ENCODE assay signal across 27 cellular contexts in the genomic region with DNA sequence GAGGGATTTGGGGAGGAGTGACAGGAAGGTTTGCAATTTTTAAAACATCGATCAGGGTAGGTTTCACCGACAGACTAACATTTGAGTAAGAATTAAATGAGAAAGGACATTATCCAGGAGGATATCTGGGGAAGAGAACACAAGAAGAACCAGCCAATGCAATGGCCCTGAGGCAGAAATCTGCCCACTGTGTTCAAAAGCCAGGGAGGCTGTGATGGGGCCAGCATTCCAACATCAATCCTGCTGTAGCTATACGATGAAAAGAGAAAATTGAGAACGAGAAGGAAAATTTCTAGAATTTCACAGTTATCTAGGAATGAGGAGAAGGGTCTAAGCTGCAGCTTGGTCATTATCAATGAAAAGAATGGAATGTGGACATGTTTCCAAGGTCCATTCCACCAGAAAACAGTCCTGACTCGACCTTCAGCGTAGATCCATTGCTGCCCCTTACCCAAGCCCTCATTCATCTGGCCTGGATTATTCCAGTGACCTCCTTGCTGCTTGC.
A peak's percentile ranks its signal among the peaks of the same experiment; 100 is the strongest.
DNase-seq lines count a peak whose midpoint lies in the region; ATAC-seq, FAIRE-seq and TF ChIP-seq lines count a peak whose summit lies in the region.
"Had no signal": no experiment of that assay in that cellular context is flagged by ENCODE, and none has a peak within 500 bp of the region (broad histone marks: within the 10 kb centered on the region; RNA-seq: fewer than 3 reads in every experiment).

No MANE protein-coding gene starts in this region.

- H3K9me3 ChIP-seq in astrocyte (ENCODE audit: insufficient read depth, low read depth, low read length) (no peaks in the 10 kb centered on the region), lower lobe of right lung (no peaks in the 10 kb centered on the region), osteoblast (ENCODE audit: low read depth, low read length) (no peaks in the 10 kb centered on the region)
- H3K9me3 ChIP-seq: A549, SK-N-SH had no signal

- peak overlapping the region; percentile 67 for H3K27ac Mint-ChIP-seq in astrocyte (ENCODE audit: unreplicated experiment)
- H3K27ac Mint-ChIP-seq: CD4-positive, alpha-beta T cell; GM23338 had no signal

- no peak overlapping the region for H3K9ac ChIP-seq in astrocyte (ENCODE audit: low read length)
- H3K9ac ChIP-seq: BLaER1 treated with 17β-estradiol and CSF1 and Interleukin-3, amounts not matched to agents 10 nM and 100 nM; SK-N-SH had no signal

- TF ChIP-seq POLR2A in H54 (IDR thresholded peaks at IDR 0.05; ENCODE audit: low read depth, low read length) = no peak

- peaks cover 16% of the 10 kb centered on the region for H3K36me3 Mint-ChIP-seq in astrocyte (ENCODE audit: low read depth, unreplicated experiment)

- H3K9me3 Mint-ChIP-seq in astrocyte (ENCODE audit: unreplicated experiment) = no peaks in the 10 kb centered on the region
- H3K9me3 Mint-ChIP-seq: CD4-positive, alpha-beta T cell; GM23338 had no signal

- H3K4me1 Mint-ChIP-seq in astrocyte (ENCODE audit: low read depth, unreplicated experiment) = peaks cover 55% of the 10 kb centered on the region

- no peaks in the 10 kb centered on the region for H3K27me3 ChIP-seq in astrocyte (ENCODE audit: insufficient read depth, low read length)
- H3K27me3 ChIP-seq in lower lobe of right lung (ENCODE audit: low read depth) = no peaks in the 10 kb centered on the region
- H3K27me3 ChIP-seq in osteoblast (ENCODE audit: insufficient read depth, low read length) = no peaks in the 10 kb centered on the region
- H3K27me3 ChIP-seq: BLaER1 treated with 17β-estradiol and CSF1 and Interleukin-3, amounts not matched to agents 10 nM and 100 nM had no signal

- DNase-seq in ELF-1 (ENCODE audit: low read depth, low spot score) (peak; percentile 39), astrocyte (ENCODE audit: low read depth) (no peak), lower lobe of right lung (no peak), osteoblast (ENCODE audit: insufficient read length, low spot score, missing footprints) (peak; percentile 2), HuH-7 (ENCODE audit: low spot score) (no peak), H54 (ENCODE audit: insufficient read length, low spot score) (no peak), NCI-H526 (lab: John Stamatoyannopoulos, UW) (no peak), DMS153 (lab: John Stamatoyannopoulos, UW) (no peak)
- DNase-seq: AML-193; CD4-positive, alpha-beta T cell; GDM1; IMR-90; KG1; NCI-H1048; NCI-H1694 treated with DMSO at 0.1 percent for 48 hours; NCI-H2081; NCI-H2171; NCI-H226; SK-N-SH; SW 1271 had no signal

- TF ChIP-seq CTCF in astrocyte (IDR thresholded peaks at IDR 0.05; ENCODE audit: insufficient read depth, low read depth, low read length) = no peak
- no peak for TF ChIP-seq CTCF in lower lobe of right lung (IDR thresholded peaks at IDR 0.05)
- no peak for TF ChIP-seq CTCF in osteoblast (IDR thresholded peaks at IDR 0.05; ENCODE audit: extremely low read depth, low read depth, low read length)

- H3K4me1 ChIP-seq in astrocyte (ENCODE audit: insufficient read depth, low read length) (peaks cover 7% of the 10 kb centered on the region), lower lobe of right lung (peaks cover 53% of the 10 kb centered on the region), osteoblast (ENCODE audit: insufficient read depth, low read length) (peaks cover 12% of the 10 kb centered on the region)

- H3K79me2 ChIP-seq in astrocyte (ENCODE audit: insufficient read depth, low read length) = peaks cover 85% of the 10 kb centered on the region
- peaks cover 85% of the 10 kb centered on the region for H3K79me2 ChIP-seq in osteoblast (ENCODE audit: insufficient read depth, low read length)

- ATAC-seq in lower lobe of right lung = no peak
- ATAC-seq: A549, GM12878, GM23338, HCT116 had no signal

- no peak overlapping the region for H3K4me3 ChIP-seq in astrocyte (ENCODE audit: insufficient read depth, low read depth, low read length)
- H3K4me3 ChIP-seq in lower lobe of right lung = no peak overlapping the region
- H3K4me3 ChIP-seq in osteoblast (ENCODE audit: insufficient read depth, low read length) = no peak overlapping the region
- H3K4me3 ChIP-seq: A549; BLaER1 treated with 17β-estradiol and CSF1 and Interleukin-3, amounts not matched to agents 10 nM and 100 nM; GM12878; GM23338 had no signal

- H4K20me1 ChIP-seq in astrocyte (ENCODE audit: insufficient read depth, low read length) (peaks cover 63% of the 10 kb centered on the region), osteoblast (ENCODE audit: insufficient read depth, low read length) (peaks cover 17% of the 10 kb centered on the region)

- intact Hi-C loops in lower lobe of right lung (cut with DNase I) = no loop called here

- no peak overlapping the region for H3K4me3 Mint-ChIP-seq in astrocyte (ENCODE audit: unreplicated experiment)
- H3K4me3 Mint-ChIP-seq: CD4-positive, alpha-beta T cell; GM23338 had no signal

- H3K27me3 Mint-ChIP-seq in astrocyte (ENCODE audit: low read depth, unreplicated experiment) = no peaks in the 10 kb centered on the region

- H3K27ac ChIP-seq in astrocyte (ENCODE audit: low read depth, low read length) (no peak overlapping the region), lower lobe of right lung (peak overlapping the region; percentile 5), osteoblast (ENCODE audit: low read depth, low read length) (no peak overlapping the region)
- H3K27ac ChIP-seq: A549; BLaER1 treated with 17β-estradiol and CSF1 and Interleukin-3, amounts not matched to agents 10 nM and 100 nM had no signal

- no peak overlapping the region for H3K4me2 ChIP-seq in astrocyte (ENCODE audit: low read length)
- no peak overlapping the region for H3K4me2 ChIP-seq in osteoblast (ENCODE audit: insufficient read depth, low read length)
- H3K4me2 ChIP-seq: A549; BLaER1 treated with 17β-estradiol and CSF1 and Interleukin-3, amounts not matched to agents 10 nM and 100 nM; GM23338; SK-N-SH had no signal

- H2AFZ ChIP-seq in astrocyte (ENCODE audit: low read depth, low read length) (no peak overlapping the region), osteoblast (ENCODE audit: low read length) (no peak overlapping the region)
- H2AFZ ChIP-seq: GM23338 had no signal

- no peak for FAIRE-seq in astrocyte (lab: Jason Lieb, UNC)
- FAIRE-seq in H54 (lab: Jason Lieb, UNC) = no peak
- FAIRE-seq: A549, GM12878, HTR-8/SVneo, RCC 7860 had no signal

- no peaks in the 10 kb centered on the region for H3K36me3 ChIP-seq in astrocyte (ENCODE audit: insufficient read depth, low read length)
- H3K36me3 ChIP-seq in lower lobe of right lung = no peaks in the 10 kb centered on the region
- no peaks in the 10 kb centered on the region for H3K36me3 ChIP-seq in osteoblast (ENCODE audit: insufficient read depth, low read length)

Comparison
In these comparisons a context has a peak if more than half of its experiments do, and no peak if none do; other contexts are left out.
1. DNase-seq: peak in ELF-1 (single experiment) and osteoblast (single experiment); none in astrocyte (single experiment), lower lobe of right lung (single experiment), HuH-7 (single experiment), H54 (single experiment), NCI-H526 (0 of 2) and DMS153 (single experiment).